In the genomic region with DNA sequence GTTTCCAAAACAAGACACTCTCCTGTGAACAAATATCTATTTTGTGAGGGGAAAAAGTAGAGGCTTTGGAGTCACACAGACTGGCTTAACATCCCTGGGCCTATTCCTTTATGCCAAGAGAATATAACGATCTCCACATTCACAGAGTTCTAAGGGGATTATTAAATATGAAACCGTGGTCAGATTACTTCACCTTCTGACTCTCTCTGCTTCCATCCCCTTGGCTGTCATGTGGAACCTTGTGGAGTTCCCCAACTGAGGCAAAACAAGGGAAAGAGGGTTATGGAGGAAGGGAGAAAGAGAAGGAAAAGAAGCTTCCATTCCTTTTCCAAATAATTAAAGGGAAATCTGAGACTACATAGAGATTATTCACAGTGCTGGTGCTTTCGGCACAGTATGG, we compare ENCODE assay signal across 29 cellular contexts. TPM values are rescaled to one million over a fixed set of nuclear protein-coding genes. Genes with fewer than 3 reads are reported as not detected.
DNase-seq lines count a peak whose midpoint lies in the region; ATAC-seq and TF ChIP-seq lines count a peak whose summit lies in the region.
"Had no signal": no experiment of that assay in that cellular context is flagged by ENCODE, and none has a peak within 500 bp of the region (broad histone marks: within the 10 kb centered on the region; RNA-seq: fewer than 3 reads in every experiment).

No MANE protein-coding gene starts in this region.

- no peak for DNase-seq in activated naive CD8-positive, alpha-beta T cell treated with anti-CD3 and anti-CD28 coated beads, Interleukin-2, amount 50 U/mL, for 24 hours
- no peak for DNase-seq in activated naive CD8-positive, alpha-beta T cell treated with anti-CD3 and anti-CD28 coated beads for 36 hours
- peak; percentile 3 for DNase-seq in endodermal cell
- no peak for DNase-seq in stimulated activated naive CD8-positive, alpha-beta T cell treated with anti-CD3 and anti-CD28 coated beads, Interleukin-15, amount 100 ng/mL, for 72 hours
- no peak for DNase-seq in DMS79 (lab: John Stamatoyannopoulos, UW)
- no peak for DNase-seq in prostate gland (ENCODE audit: low spot score)
- no peak for DNase-seq in stimulated activated CD8-positive, alpha-beta memory T cell treated with anti-CD3 and anti-CD28 coated beads, Interleukin-4, amount 100 ng/mL, for 48 hours
- DNase-seq: AML-193; CD4-positive, alpha-beta T cell; DMS53; GM23248; HFFc6; Karpas-422; NCI-H1092 treated with DMSO at 0.1 percent for 48 hours; NCI-H1436; NCI-H187; NCI-H2081 treated with DMSO at 0.1 percent for 48 hours; NCI-H446 treated with DMSO at 0.1 percent for 48 hours; NCI-H526; NCI-H82; NK-92 treated with Interleukin-12 subunit alpha and Interleukin-12 subunit beta, amount 100 ng/mL, for 24 hours; Right ventricle myocardium superior; RPMI8226; T-cell had no signal

- H3K27me3 Mint-ChIP-seq in activated naive CD8-positive, alpha-beta T cell treated with anti-CD3 and anti-CD28 coated beads, Interleukin-2, amount 50 U/mL, for 24 hours, result no peaks in the 10 kb centered on the region
- no peaks in the 10 kb centered on the region for H3K27me3 Mint-ChIP-seq in activated naive CD8-positive, alpha-beta T cell treated with anti-CD3 and anti-CD28 coated beads for 36 hours
- no peaks in the 10 kb centered on the region for H3K27me3 Mint-ChIP-seq in endodermal cell (ENCODE audit: insufficient read depth)
- H3K27me3 Mint-ChIP-seq in stimulated activated naive CD8-positive, alpha-beta T cell treated with anti-CD3 and anti-CD28 coated beads, Interleukin-15, amount 100 ng/mL, for 72 hours, result no peaks in the 10 kb centered on the region
- H3K27me3 Mint-ChIP-seq: CD4-positive, alpha-beta T cell; T-cell had no signal

- ATAC-seq in activated naive CD8-positive, alpha-beta T cell treated with anti-CD3 and anti-CD28 coated beads, Interleukin-2, amount 50 U/mL, for 24 hours, result peak; percentile 49
- ATAC-seq in stimulated activated naive CD8-positive, alpha-beta T cell treated with anti-CD3 and anti-CD28 coated beads, Interleukin-15, amount 100 ng/mL, for 72 hours, result peak; percentile 69
- ATAC-seq: A549, T-cell had no signal

- H4K20me1 ChIP-seq in OCI-LY3 (ENCODE audit: insufficient read depth, low read length), result no peaks in the 10 kb centered on the region
- H4K20me1 ChIP-seq: BLaER1 treated with 17β-estradiol and CSF1 and Interleukin-3, amounts not matched to agents 10 nM and 100 nM had no signal

- H2AFZ ChIP-seq in OCI-LY3 (ENCODE audit: low read depth, low read length), result no peak overlapping the region
- H2AFZ ChIP-seq: GM23248 had no signal

- no peak overlapping the region for H3K9ac ChIP-seq in OCI-LY3 (ENCODE audit: low read length)
- no peak overlapping the region for H3K9ac ChIP-seq in endodermal cell (ENCODE audit: extremely low read depth, low read length, poor library complexity, severe bottlenecking)
- H3K9ac ChIP-seq: BLaER1 treated with 17β-estradiol and CSF1 and Interleukin-3, amounts not matched to agents 10 nM and 100 nM; GM23248 had no signal

- H3K9me3 ChIP-seq in OCI-LY3 (ENCODE audit: insufficient read depth, low read length) (no peaks in the 10 kb centered on the region), endodermal cell (ENCODE audit: control insufficient read depth, low read length) (peaks cover 27% of the 10 kb centered on the region), prostate gland (no peaks in the 10 kb centered on the region)
- H3K9me3 ChIP-seq: A549, HAP-1 had no signal

- no peak overlapping the region for H3K27ac Mint-ChIP-seq in activated naive CD8-positive, alpha-beta T cell treated with anti-CD3 and anti-CD28 coated beads, Interleukin-2, amount 50 U/mL, for 24 hours
- no peak overlapping the region for H3K27ac Mint-ChIP-seq in activated naive CD8-positive, alpha-beta T cell treated with anti-CD3 and anti-CD28 coated beads for 36 hours
- H3K27ac Mint-ChIP-seq in endodermal cell, result peak overlapping the region; percentile 14
- no peak overlapping the region for H3K27ac Mint-ChIP-seq in stimulated activated naive CD8-positive, alpha-beta T cell treated with anti-CD3 and anti-CD28 coated beads, Interleukin-15, amount 100 ng/mL, for 72 hours
- H3K27ac Mint-ChIP-seq: CD4-positive, alpha-beta T cell; HFFc6; T-cell had no signal

- no peaks in the 10 kb centered on the region for H3K27me3 ChIP-seq in OCI-LY3 (ENCODE audit: low read depth, low read length)
- H3K27me3 ChIP-seq in endodermal cell (ENCODE audit: control insufficient read depth, insufficient read depth, low read length, poor library complexity, severe bottlenecking), result no peaks in the 10 kb centered on the region
- H3K27me3 ChIP-seq in prostate gland (replicated peaks; ENCODE audit: insufficient read depth), result no peaks in the 10 kb centered on the region
- H3K27me3 ChIP-seq: BLaER1 treated with 17β-estradiol and CSF1 and Interleukin-3, amounts not matched to agents 10 nM and 100 nM had no signal

- TF ChIP-seq CTCF in OCI-LY3 (IDR thresholded peaks at IDR 0.05; ENCODE audit: low read depth, low read length) (no peak), endodermal cell (conservative IDR thresholded peaks at IDR 0.05) (no peak), prostate gland (IDR thresholded peaks at IDR 0.05) (no peak)

- WGBS in endodermal cell (ENCODE audit: insufficient coverage in 1 of 2, insufficient read length in 1 of 2), 2 experiments, result 84% methylated on average over 3 of the region's 3 CpGs; no CpG with 5 or more reads in 1 of the 2 experiments
- 86% methylated on average over 3 of the region's 3 CpGs for WGBS in prostate gland

- intact Hi-C loops in prostate gland (cut with DNase I), result no loop called here

- no peak overlapping the region for H3K4me3 Mint-ChIP-seq in activated naive CD8-positive, alpha-beta T cell treated with anti-CD3 and anti-CD28 coated beads, Interleukin-2, amount 50 U/mL, for 24 hours
- H3K4me3 Mint-ChIP-seq in activated naive CD8-positive, alpha-beta T cell treated with anti-CD3 and anti-CD28 coated beads for 36 hours, result no peak overlapping the region
- no peak overlapping the region for H3K4me3 Mint-ChIP-seq in endodermal cell
- H3K4me3 Mint-ChIP-seq in stimulated activated naive CD8-positive, alpha-beta T cell treated with anti-CD3 and anti-CD28 coated beads, Interleukin-15, amount 100 ng/mL, for 72 hours, result no peak overlapping the region
- H3K4me3 Mint-ChIP-seq: CD4-positive, alpha-beta T cell; HFFc6; T-cell had no signal

- H3K4me1 ChIP-seq in OCI-LY3 (ENCODE audit: low read length), result peaks cover 12% of the 10 kb centered on the region
- H3K4me1 ChIP-seq in endodermal cell (ENCODE audit: control insufficient read depth, insufficient read depth, low read length), result no peaks in the 10 kb centered on the region
- no peaks in the 10 kb centered on the region for H3K4me1 ChIP-seq in prostate gland (replicated peaks)
- H3K4me1 ChIP-seq: BLaER1 treated with 17β-estradiol and CSF1 and Interleukin-3, amounts not matched to agents 10 nM and 100 nM had no signal

- no peaks in the 10 kb centered on the region for H3K79me2 ChIP-seq in OCI-LY3 (ENCODE audit: low read length)

- TF ChIP-seq POLR2A in prostate gland (IDR thresholded peaks at IDR 0.05), result no peak

- H3K4me3 ChIP-seq in OCI-LY3 (ENCODE audit: low read length) (no peak overlapping the region), endodermal cell (ENCODE audit: low read length) (no peak overlapping the region), prostate gland (no peak overlapping the region)
- H3K4me3 ChIP-seq: A549; BLaER1 treated with 17β-estradiol and CSF1 and Interleukin-3, amounts not matched to agents 10 nM and 100 nM; GM23248; HAP-1 had no signal

- H3K36me3 ChIP-seq in OCI-LY3 (replicated peaks; ENCODE audit: low read depth, low read length), result peaks cover 8% of the 10 kb centered on the region
- peaks cover 64% of the 10 kb centered on the region for H3K36me3 ChIP-seq in endodermal cell (ENCODE audit: control insufficient read depth, insufficient read depth, low read length)
- no peaks in the 10 kb centered on the region for H3K36me3 ChIP-seq in prostate gland

- peaks cover 12% of the 10 kb centered on the region for H3K4me1 Mint-ChIP-seq in activated naive CD8-positive, alpha-beta T cell treated with anti-CD3 and anti-CD28 coated beads, Interleukin-2, amount 50 U/mL, for 24 hours
- peaks cover 9% of the 10 kb centered on the region for H3K4me1 Mint-ChIP-seq in activated naive CD8-positive, alpha-beta T cell treated with anti-CD3 and anti-CD28 coated beads for 36 hours
- peaks cover 4% of the 10 kb centered on the region for H3K4me1 Mint-ChIP-seq in endodermal cell
- peaks cover 8% of the 10 kb centered on the region for H3K4me1 Mint-ChIP-seq in stimulated activated naive CD8-positive, alpha-beta T cell treated with anti-CD3 and anti-CD28 coated beads, Interleukin-15, amount 100 ng/mL, for 72 hours
- H3K4me1 Mint-ChIP-seq: T-cell had no signal

- H3K27ac ChIP-seq in OCI-LY3 (ENCODE audit: low read length), result no peak overlapping the region
- no peak overlapping the region for H3K27ac ChIP-seq in endodermal cell (ENCODE audit: low read depth, low read length)
- H3K27ac ChIP-seq in prostate gland, result no peak overlapping the region
- H3K27ac ChIP-seq: A549; BLaER1 treated with 17β-estradiol and CSF1 and Interleukin-3, amounts not matched to agents 10 nM and 100 nM; GM23248 had no signal

- peak overlapping the region; percentile 31 for H3K4me2 ChIP-seq in OCI-LY3 (ENCODE audit: low read length)
- H3K4me2 ChIP-seq: A549; BLaER1 treated with 17β-estradiol and CSF1 and Interleukin-3, amounts not matched to agents 10 nM and 100 nM had no signal

- H3K36me3 Mint-ChIP-seq in activated naive CD8-positive, alpha-beta T cell treated with anti-CD3 and anti-CD28 coated beads, Interleukin-2, amount 50 U/mL, for 24 hours (ENCODE audit: low read depth), result peaks cover 6% of the 10 kb centered on the region
- H3K36me3 Mint-ChIP-seq in activated naive CD8-positive, alpha-beta T cell treated with anti-CD3 and anti-CD28 coated beads for 36 hours, result peaks cover 4% of the 10 kb centered on the region
- H3K36me3 Mint-ChIP-seq in endodermal cell (ENCODE audit: low read depth), result peaks cover 60% of the 10 kb centered on the region

- peaks cover 13% of the 10 kb centered on the region for H3K9me3 Mint-ChIP-seq in activated naive CD8-positive, alpha-beta T cell treated with anti-CD3 and anti-CD28 coated beads, Interleukin-2, amount 50 U/mL, for 24 hours
- peaks cover 11% of the 10 kb centered on the region for H3K9me3 Mint-ChIP-seq in activated naive CD8-positive, alpha-beta T cell treated with anti-CD3 and anti-CD28 coated beads for 36 hours
- H3K9me3 Mint-ChIP-seq in endodermal cell, result peaks cover 16% of the 10 kb centered on the region
- H3K9me3 Mint-ChIP-seq in stimulated activated naive CD8-positive, alpha-beta T cell treated with anti-CD3 and anti-CD28 coated beads, Interleukin-15, amount 100 ng/mL, for 72 hours, result peaks cover 6 to 19% of the 10 kb centered on the region in 2 donors

RNA-seq across cellular contexts. Expression of a gene that starts 55.5 kb away (rescaled TPM):
- total RNA-seq in activated naive CD8-positive, alpha-beta T cell treated with anti-CD3 and anti-CD28 coated beads for 36 hours, result not detected
- under 1 TPM; 0.29 to 0.44 TPM for total RNA-seq in endodermal cell
- polyA plus RNA-seq in endodermal cell (2013, experiment 1 of 2), result 0.46 TPM
- not detected for polyA plus RNA-seq in endodermal cell (2013, experiment 2 of 2)
- 1 to 10 TPM in 1 of 2 donors, under 1 TPM in 1; 0.62 to 1.2 TPM for total RNA-seq in prostate gland
- total RNA-seq: CD4-positive, alpha-beta T cell; Right ventricle myocardium superior; T-cell had no signal

RNA-seq across cellular contexts. Expression of a gene that starts 55.7 kb away (rescaled TPM):
- total RNA-seq in activated naive CD8-positive, alpha-beta T cell treated with anti-CD3 and anti-CD28 coated beads for 36 hours, result not detected
- total RNA-seq in endodermal cell (not detected), prostate gland (under 1 TPM in 1 of 2 donors, not detected in 1; 0.55 TPM)
- not detected for polyA plus RNA-seq in endodermal cell (2013, experiment 1 of 2)
- polyA plus RNA-seq in endodermal cell (2013, experiment 2 of 2), result not detected
- total RNA-seq: CD4-positive, alpha-beta T cell; GM23248; HFFc6; Right ventricle myocardium superior; SK-MEL-5; T-cell had no signal
- polyA plus RNA-seq: A549, GM23248 had no signal
